Comparison of ENCODE assay signal across 8 cellular contexts in genomic region chr7:128739048-128739962, GRCh38.
A peak's percentile ranks its signal among the peaks of the same experiment; 100 is the strongest.
DNase-seq lines count a peak whose midpoint lies in the region; ATAC-seq lines count a peak whose summit lies in the region.

CALU (plus strand) TSS chr7:128739359; CDS start chr7:128748584, 9,225 bp downstream.

- DNase-seq in NCI-H69 (lab: John Stamatoyannopoulos, UW) (peak; percentile 99), dedifferentiated amniotic fluid mesenchymal stem cell (ENCODE audit: extremely low spot score) (peak; percentile 98), left kidney (ENCODE audit: low read depth, low spot score) (peak; percentile 98)
- peak; percentile 91 for DNase-seq in activated CD4-positive, alpha-beta T cell treated with anti-CD3 and anti-CD28 coated beads, Interleukin-2, amount 50 U/mL, for 1 hour
- peak; percentile 96 for DNase-seq in stimulated activated CD4-positive, alpha-beta T cell treated with anti-CD3 and anti-CD28 coated beads, Interleukin-2, amount 100 ng/mL, for 24 hours

- no peaks in the 10 kb centered on the region for H3K27me3 ChIP-seq in BLaER1

- H3K4me3 ChIP-seq in BLaER1 = peak within 1 kb of the TSS; percentile 93

- ATAC-seq in GM19328 (IDR thresholded peaks at IDR 0.05; ENCODE audit: unreplicated experiment) = peak; percentile 98
- peak; percentile 96 for ATAC-seq in HG03520 (IDR thresholded peaks at IDR 0.05; ENCODE audit: unreplicated experiment)

- H4K20me1 ChIP-seq in BLaER1 = peaks cover 49% of the 10 kb centered on the region

- H3K9me3 ChIP-seq in BLaER1 = no peaks in the 10 kb centered on the region

- H3K9ac ChIP-seq in BLaER1 = peak within 1 kb of the TSS; percentile 85

- H3K4me1 ChIP-seq in BLaER1 = peaks cover 64% of the 10 kb centered on the region

- H3K27ac ChIP-seq in BLaER1 = peak within 1 kb of the TSS; percentile 81

- H3K4me2 ChIP-seq in BLaER1 = peak within 1 kb of the TSS; percentile 98

- H3K36me3 ChIP-seq in BLaER1 = peaks cover 11% of the 10 kb centered on the region; the same call in 1 of the 2 replicates

Comparison
In these comparisons a context has a peak if more than half of its experiments do, and no peak if none do; other contexts are left out.
1. Peak in every context shown above with its lines: DNase-seq, ATAC-seq, H3K4me3 ChIP-seq and H3K27ac ChIP-seq.